ENCODE assay signal across 12 cellular contexts in the genomic region with DNA sequence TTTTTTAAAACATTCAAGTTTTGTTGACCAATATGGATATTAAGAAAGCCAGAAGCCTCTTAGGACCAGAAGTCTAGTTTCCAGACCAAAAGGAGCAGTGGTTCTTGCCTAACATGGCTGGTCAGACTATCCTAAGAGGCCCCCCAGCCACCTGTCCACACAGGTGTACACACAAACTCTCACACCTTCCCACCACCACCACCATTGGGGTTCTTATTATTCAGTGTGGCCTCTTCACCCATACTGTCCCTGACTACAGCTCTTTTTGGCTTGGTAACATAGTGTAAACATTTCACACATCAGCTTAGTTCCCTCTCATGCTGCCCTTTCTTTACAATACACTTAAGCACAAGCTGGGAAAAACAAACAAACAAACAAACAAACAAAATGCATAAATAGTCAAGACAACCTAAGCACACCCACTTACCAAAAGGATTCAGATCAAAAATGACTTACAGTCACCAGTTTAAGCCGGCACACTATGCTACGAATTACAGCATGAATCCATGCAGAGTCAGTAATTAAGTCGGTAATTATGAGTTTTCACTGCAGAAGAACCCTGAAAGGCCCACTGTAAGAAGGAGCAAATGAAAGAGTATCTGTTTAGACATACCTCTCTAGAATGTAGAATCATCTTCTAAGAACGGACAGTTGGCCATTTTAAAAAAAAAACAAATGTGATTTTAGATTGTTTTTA. TPM values are rescaled to one million over a fixed set of nuclear protein-coding genes. Genes with fewer than 3 reads are reported as not detected.
DNase-seq lines count a peak whose midpoint lies in the region; ATAC-seq, FAIRE-seq and TF ChIP-seq lines count a peak whose summit lies in the region.
"Had no signal": no experiment of that assay in that cellular context is flagged by ENCODE, and none has a peak within 500 bp of the region (broad histone marks: within the 10 kb centered on the region; RNA-seq: fewer than 3 reads in every experiment).

No MANE protein-coding gene starts in this region.

- POLR2A ChIA-PET in SK-N-SH (lab: Yijun Ruan, JAX) = no interaction called here
- POLR2A ChIA-PET in K562 (lab: Yijun Ruan, JAX) = interaction anchor here (0.6 kb wide), 1 partner anchor 640 kb away, joined by 5 read pairs; no protein-coding TSS in a partner anchor

- TF ChIP-seq EP300 in SK-N-SH (IDR thresholded peaks at IDR 0.05; ENCODE audit: borderline replicate concordance in 1 of 2, low read depth in 1 of 2, low read length in 1 of 2) (no peak), K562 (IDR thresholded peaks at IDR 0.05; ENCODE audit: low read length) (no peak)

- H3K4me1 ChIP-seq in SK-N-SH (ENCODE audit: control insufficient read depth in 1 of 2, insufficient read depth in 2 of 2, low read depth in 1 of 2, low read length in 1 of 2) (peaks cover 45 to 48% of the 10 kb centered on the region in 2 experiments), K562 (replicated peaks in 1 of 2; ENCODE audit: control insufficient read depth in 2 of 2, insufficient read depth in 2 of 2, low read length in 2 of 2) (peaks cover 0 to 6% of the 10 kb centered on the region in 2 experiments; a peak in 3 of 5 replicates), tibial artery (peaks cover 0 to 91% (median 53%) of the 10 kb centered on the region in 4 donors)

- peak overlapping the region; percentile 74 to 92 for H3K27ac ChIP-seq in SK-N-SH (ENCODE audit: low read depth in 2 of 2, low read length in 1 of 2)
- H3K27ac ChIP-seq in K562 (ENCODE audit: extremely low read depth, low read depth, low read length) = no peak overlapping the region
- H3K27ac ChIP-seq in tibial artery = peak overlapping the region; percentile 34 to 43

- no peak; the same call in 2 of the 3 replicates for ATAC-seq in SK-N-SH treated with all-trans-retinoic acid at 6 μM for 48 hours
- ATAC-seq in K562 = no peak
- ATAC-seq in HG03139 (IDR thresholded peaks at IDR 0.05; ENCODE audit: unreplicated experiment) = no peak
- ATAC-seq in GM18909 (IDR thresholded peaks at IDR 0.05; ENCODE audit: poor library complexity, unreplicated experiment) = no peak

- H3K4me2 ChIP-seq in SK-N-SH (peak overlapping the region; percentile 39), K562 (ENCODE audit: insufficient read depth, low read length) (no peak overlapping the region)

- peaks cover 40% of the 10 kb centered on the region for H3F3A ChIP-seq in SK-N-SH (replicated peaks; ENCODE audit: insufficient read depth)

- H3K9me3 ChIP-seq in SK-N-SH (no peaks in the 10 kb centered on the region), K562 (replicated peaks; ENCODE audit: control insufficient read depth, insufficient read depth, low read depth, low read length) (no peaks in the 10 kb centered on the region; the same call in 1 of the 2 replicates), tibial artery (no peaks in the 10 kb centered on the region)

- peaks cover 27% of the 10 kb centered on the region for H4K20me1 ChIP-seq in SK-N-SH (ENCODE audit: insufficient read depth)
- H4K20me1 ChIP-seq in K562 (replicated peaks; ENCODE audit: control insufficient read depth, insufficient read depth, low read length) = no peaks in the 10 kb centered on the region

- intact Hi-C loops in K562 (cut with micrococcal nuclease) = loop anchor here (10.0 kb wide), 1 partner anchor 326 kb away; no protein-coding TSS in a partner anchor
- intact Hi-C loops in tibial artery (cut with DNase I; ENCODE audit: low total_unique reads) = no loop called here

- H2AFZ ChIP-seq in SK-N-SH (ENCODE audit: low read depth) (no peak overlapping the region), K562 (ENCODE audit: low read depth, low read length) (no peak overlapping the region)

- H3K9me2 ChIP-seq in SK-N-SH = no peaks in the 10 kb centered on the region

- H3K27ac Mint-ChIP-seq in mesothelial cell of epicardium = peak overlapping the region; percentile 82

- peaks cover 55% of the 10 kb centered on the region for H3K4me1 Mint-ChIP-seq in mesothelial cell of epicardium

- H3K4me3 Mint-ChIP-seq in mesothelial cell of epicardium = no peak overlapping the region

- no peak for TF ChIP-seq POLR2A in K562 (conservative IDR thresholded peaks at IDR 0.05)

- TF ChIP-seq CTCF in SK-N-SH (IDR thresholded peaks at IDR 0.05) (no peak), K562 (IDR thresholded peaks at IDR 0.05 in 2 of 3, conservative IDR thresholded peaks at IDR 0.05 in 1 of 3; ENCODE audit: insufficient read depth in 2 of 3, low read depth in 1 of 3, low read length in 3 of 3) (no peak), mesothelial cell of epicardium (IDR thresholded peaks at IDR 0.05; ENCODE audit: unreplicated experiment) (no peak), tibial artery (IDR thresholded peaks at IDR 0.05) (no peak)

- WGBS in SK-N-SH (ENCODE audit: low lambda C conversion rate) = 80% methylated on average over 4 of the region's 4 CpGs
- WGBS in K562 (ENCODE audit: insufficient coverage, low coverage, missing lambda C conversion rate) = 51% methylated on average over 4 of the region's 4 CpGs

- H3K9ac ChIP-seq in SK-N-SH (peak overlapping the region; percentile 45; the same call in 1 of the 2 replicates), K562 (ENCODE audit: insufficient read depth in 1 of 2, low read depth in 2 of 2, low read length in 2 of 2) (no peak overlapping the region)

- CTCF ChIA-PET in SK-N-SH (lab: Yijun Ruan, JAX) (interaction anchor here (0.6 to 2.3 kb wide), 6 partner anchors 8 to 247 kb away, joined by 3 to 10 read pairs (median 4); no protein-coding TSS in a partner anchor), K562 (lab: Yijun Ruan, JAX; ENCODE audit: low intra/inter-chr PET ratio) (no interaction called here)

- H3K36me3 ChIP-seq in SK-N-SH (replicated peaks in 1 of 2; ENCODE audit: control insufficient read depth in 1 of 2, insufficient read depth in 2 of 2, low read length in 1 of 2) (peaks cover 5 to 36% of the 10 kb centered on the region in 2 experiments), K562 (ENCODE audit: control insufficient read depth, insufficient read depth, low read length) (no peaks in the 10 kb centered on the region), tibial artery (no peaks in the 10 kb centered on the region)

- FAIRE-seq in K562 (lab: Jason Lieb, UNC) = no peak
- FAIRE-seq: GM12892 had no signal

- DNase-seq in SK-N-SH (no peak), K562 (ENCODE audit: extremely low read depth in 1 of 4, low spot score in 3 of 4) (no peak), mesothelial cell of epicardium (ENCODE audit: low spot score in 2 of 2, unreplicated experiment in 2 of 2) (no peak), tibial artery (no peak), NCI-H187 treated with DMSO at 0.1 percent for 48 hours (lab: John Stamatoyannopoulos, UW) (no peak)
- DNase-seq: activated CD8-positive, alpha-beta memory T cell treated with anti-CD3 and anti-CD28 coated beads, Interleukin-2, amount 50 U/mL, for 48 hours; effector CD4-positive, alpha-beta T cell; KBM-7 had no signal

- H3K27me3 ChIP-seq in SK-N-SH (ENCODE audit: insufficient read depth) = no peaks in the 10 kb centered on the region
- no peaks in the 10 kb centered on the region for H3K27me3 ChIP-seq in K562 (ENCODE audit: control insufficient read depth in 2 of 2, insufficient read depth in 2 of 2, low read length in 2 of 2)
- H3K27me3 ChIP-seq in tibial artery = no peaks in the 10 kb centered on the region

- TF ChIP-seq RAD21 in SK-N-SH (IDR thresholded peaks at IDR 0.05; ENCODE audit: low read length) (no peak), K562 (CRISPR knock-in tag; conservative IDR thresholded peaks at IDR 0.05 in 1 of 2, IDR thresholded peaks at IDR 0.05 in 1 of 2) (no peak)

- no peaks in the 10 kb centered on the region for H3K9me1 ChIP-seq in K562 (ENCODE audit: control insufficient read depth, insufficient read depth, low read length)

- H3K36me3 Mint-ChIP-seq in mesothelial cell of epicardium = peaks cover under 1% of the 10 kb centered on the region

- no peaks in the 10 kb centered on the region for H3K27me3 Mint-ChIP-seq in mesothelial cell of epicardium (ENCODE audit: low read depth)

- in situ Hi-C loops in K562 (cut with MboI) = loop anchor here (10.0 kb wide), 1 partner anchor 174 kb away; no protein-coding TSS in a partner anchor

- no TSS peak for BruUV-seq in K562 (replicated peaks; lab: Mats Ljungman, UMichigan)

- no peaks in the 10 kb centered on the region for H3K9me3 Mint-ChIP-seq in mesothelial cell of epicardium

- peaks cover 96% of the 10 kb centered on the region for H3K79me2 ChIP-seq in SK-N-SH (ENCODE audit: insufficient read depth)
- no peaks in the 10 kb centered on the region for H3K79me2 ChIP-seq in K562 (ENCODE audit: control insufficient read depth, insufficient read depth, low read length)

- H3K4me3 ChIP-seq in SK-N-SH (ENCODE audit: low read depth in 2 of 2, low read length in 1 of 2) (no peak overlapping the region), K562 (no peak overlapping the region), tibial artery (no peak overlapping the region)

TF ChIP-seq in SK-N-SH, 30 proteins besides CTCF, POLR2A, EP300 and RAD21 (continues in another document):
- no peak for TF ChIP-seq YY1 (IDR thresholded peaks at IDR 0.05; ENCODE audit: low read depth)

TF ChIP-seq in SK-N-SH treated with all-trans-retinoic acid at 6 μM for 48 hours, 23 proteins besides CTCF, POLR2A, EP300 and RAD21 (continues in another document):
- TF ChIP-seq OSR1 (CRISPR knock-in tag; IDR thresholded peaks at IDR 0.05) = no peak

TF ChIP-seq in K562, 482 proteins besides CTCF, POLR2A, EP300 and RAD21 (continues in another document):
- TF ChIP-seq ZNF780A (CRISPR knock-in tag; IDR thresholded peaks at IDR 0.05) = no peak

RNA-seq across cellular contexts. Expression of a gene that starts 9.5 kb away (rescaled TPM):
- polyA plus RNA-seq in SK-N-SH (2012; rRNA removed) (8.6 and 10.4 TPM in 2 replicates), K562 (2011; rRNA removed) (1.9 and 4.6 TPM in 2 replicates), K562 (2014; fragmentation: Illumina TruSeq; extraction: Trizol) (4.8 and 5.6 TPM in 2 replicates), K562 (2014; fragmentation: Nextera tagmentation; extraction: Ambion mirVana) (1 to 10 TPM; 1.0 to 1.6 TPM), K562 (2014; rRNA removed) (3.7 TPM in 2 replicates)
- 10.1 and 10.4 TPM in 2 replicates for polyA plus RNA-seq in SK-N-SH (2012; cell fraction: cytosol; rRNA removed)
- polyA plus RNA-seq in SK-N-SH (2012; cell fraction: nucleus; rRNA removed) = 8.4 and 14.2 TPM in 2 replicates
- total RNA-seq in K562 (2011; cell fraction: chromatin; rRNA removed; ENCODE audit: low replicate concordance) = 9.1 and 15.2 TPM in 2 replicates
- total RNA-seq in K562 (2011; cell fraction: nucleolus; rRNA removed) = 7.2 and 7.5 TPM in 2 replicates
- total RNA-seq in K562 (2011; cell fraction: nucleoplasm; rRNA removed) = 8.7 and 12.7 TPM in 2 replicates
- total RNA-seq in K562 (2014; rRNA removed) (4.1 and 5.2 TPM in 2 replicates), K562 (2014; rRNA removed; fragmentation: Illumina TruSeq; extraction: Trizol) (6.4 and 6.6 TPM in 2 replicates), K562 (2015; rRNA removed; fragmentation: Illumina TruSeq; extraction: Trizol) (5.1 and 5.2 TPM in 2 replicates), K562 (2021) (6.6 TPM in 2 replicates), mesothelial cell of epicardium (41.7 to 43.1 TPM (median 42.1 TPM) in 3 replicates)
- 1.6 and 3.6 TPM in 2 replicates for polyA plus RNA-seq in K562 (2011; cell fraction: cytosol; rRNA removed)
- polyA plus RNA-seq in K562 (2011; cell fraction: nucleus; rRNA removed) = 1.8 and 5.6 TPM in 2 replicates
- 3.7 and 6.0 TPM in 2 replicates for polyA plus RNA-seq in K562 (2012)
- polyA minus RNA-seq in K562 (2011; rRNA and poly(A)+ RNA removed) = 6.7 and 11.2 TPM in 2 replicates
- polyA minus RNA-seq in K562 (2011; cell fraction: cytosol; rRNA and poly(A)+ RNA removed) = 5.9 and 9.2 TPM in 2 replicates
- 6.6 and 7.4 TPM in 2 replicates for polyA minus RNA-seq in K562 (2011; cell fraction: nucleus; rRNA and poly(A)+ RNA removed)
